Comparison of ENCODE assay signal across 1 cellular context in the genomic region with DNA sequence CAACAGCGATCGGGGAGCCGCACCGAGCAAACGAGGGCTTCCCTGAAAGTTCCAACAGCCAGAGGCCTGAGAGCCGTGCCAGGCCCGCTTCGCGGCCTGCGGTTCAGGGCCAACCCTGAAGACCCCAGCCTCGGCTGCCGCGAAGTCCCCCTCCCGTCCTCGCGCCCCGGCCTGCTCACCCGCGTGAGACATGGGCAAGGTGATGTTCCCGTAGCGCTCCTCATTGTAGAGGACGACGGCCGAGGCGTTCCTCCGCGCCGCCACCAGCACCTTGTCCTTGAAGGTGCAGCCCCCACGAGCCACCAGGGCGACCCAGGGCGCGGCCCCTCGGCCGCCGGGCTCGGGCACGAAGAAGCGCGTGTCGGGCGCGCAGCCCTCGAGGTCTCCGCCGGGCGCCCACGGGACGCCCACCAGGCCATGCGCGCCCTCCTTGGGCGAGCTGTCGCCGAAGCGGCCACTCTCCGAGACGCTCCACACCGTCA.
TF ChIP-seq lines count a peak whose summit lies in the region.

No MANE protein-coding gene starts in this region.

TF ChIP-seq in IMR-90, 13 proteins besides CTCF, POLR2A, EP300 and RAD21:
- TF ChIP-seq CHD1 (IDR thresholded peaks at IDR 0.05; ENCODE audit: low read depth, low read length) (no peak), CEBPB (IDR thresholded peaks at IDR 0.05; ENCODE audit: low read depth, low read length) (no peak), MAFK (IDR thresholded peaks at IDR 0.05; ENCODE audit: low read depth, low read length) (no peak), NFE2L2 (IDR thresholded peaks at IDR 0.05; ENCODE audit: low read depth, low read length) (no peak), MAZ (IDR thresholded peaks at IDR 0.05; ENCODE audit: borderline replicate concordance, low read depth, low read length) (no peak), RFX5 (IDR thresholded peaks at IDR 0.05; ENCODE audit: low read depth, low read length) (no peak), BHLHE40 (IDR thresholded peaks at IDR 0.05; ENCODE audit: low read depth, low read length) (no peak), USF2 (IDR thresholded peaks at IDR 0.05; ENCODE audit: low read depth, low read length) (no peak), RCOR1 (IDR thresholded peaks at IDR 0.05; ENCODE audit: insufficient replicate concordance, low read length) (no peak), FOS (IDR thresholded peaks at IDR 0.05; ENCODE audit: low read depth, low read length) (no peak)
- TF ChIP-seq, protein P1, sequence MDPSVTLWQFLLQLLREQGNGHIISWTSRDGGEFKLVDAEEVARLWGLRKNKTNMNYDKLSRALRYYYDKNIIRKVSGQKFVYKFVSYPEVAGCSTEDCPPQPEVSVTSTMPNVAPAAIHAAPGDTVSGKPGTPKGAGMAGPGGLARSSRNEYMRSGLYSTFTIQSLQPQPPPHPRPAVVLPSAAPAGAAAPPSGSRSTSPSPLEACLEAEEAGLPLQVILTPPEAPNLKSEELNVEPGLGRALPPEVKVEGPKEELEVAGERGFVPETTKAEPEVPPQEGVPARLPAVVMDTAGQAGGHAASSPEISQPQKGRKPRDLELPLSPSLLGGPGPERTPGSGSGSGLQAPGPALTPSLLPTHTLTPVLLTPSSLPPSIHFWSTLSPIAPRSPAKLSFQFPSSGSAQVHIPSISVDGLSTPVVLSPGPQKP (IDR thresholded peaks at IDR 0.05; ENCODE audit: borderline replicate concordance, low read depth, low read length): no peak
